ENCODE assay signal across 7 cellular contexts in genomic region chr3:178119608-178120295, GRCh38.
DNase-seq lines count a peak whose midpoint lies in the region; ATAC-seq and TF ChIP-seq lines count a peak whose summit lies in the region.
"Not testable (repeated sequence)": the region's sequence is repeated elsewhere in the genome, so short reads cannot be mapped to it uniquely, and the experiment has no call there.

No MANE protein-coding gene starts in this region.

- ATAC-seq in activated naive CD8-positive, alpha-beta T cell treated with anti-CD3 and anti-CD28 coated beads, Interleukin-2, amount 50 U/mL, for 24 hours = peak; percentile 40
- ATAC-seq in psoas muscle = peak in 2 of 4 donors; percentile 42 to 43

- not testable (repeated sequence) for H3K9me3 ChIP-seq in SK-N-MC (ENCODE audit: low read depth, low read length); psoas muscle

- intact Hi-C loops in psoas muscle (cut with DNase I) = not testable (repeated sequence)

- not testable (repeated sequence) for H3K4me1 ChIP-seq in psoas muscle

- peak overlapping the region; percentile 59 for H3K27ac ChIP-seq in SK-N-MC
- peak overlapping the region; percentile 0 for H3K27ac ChIP-seq in psoas muscle

- H3K27ac Mint-ChIP-seq in activated naive CD8-positive, alpha-beta T cell treated with anti-CD3 and anti-CD28 coated beads, Interleukin-2, amount 50 U/mL, for 24 hours = peak overlapping the region; percentile 43
- H3K27ac Mint-ChIP-seq in chondrocyte (ENCODE audit: unreplicated experiment) = peak overlapping the region; percentile 96

- WGBS in psoas muscle, 3 donors = 74 to 92% (median 90%) methylated on average over 5 to 6 of the region's 6 CpGs

- not testable (repeated sequence) for H3K36me3 Mint-ChIP-seq in activated naive CD8-positive, alpha-beta T cell treated with anti-CD3 and anti-CD28 coated beads, Interleukin-2, amount 50 U/mL, for 24 hours (ENCODE audit: low read depth); chondrocyte (ENCODE audit: low read depth)

- not testable (repeated sequence) for TF ChIP-seq CTCF in chondrocyte (IDR thresholded peaks at IDR 0.05); fibroblast of pulmonary artery (IDR thresholded peaks at IDR 0.05; ENCODE audit: low read length, missing control alignments); kidney epithelial cell (IDR thresholded peaks at IDR 0.05; ENCODE audit: insufficient read depth, low read length, poor library complexity, severe bottlenecking); psoas muscle (IDR thresholded peaks at IDR 0.05)

- H3K9ac ChIP-seq in SK-N-MC (ENCODE audit: insufficient read length) = not testable (repeated sequence)

- H3K4me3 Mint-ChIP-seq in activated naive CD8-positive, alpha-beta T cell treated with anti-CD3 and anti-CD28 coated beads, Interleukin-2, amount 50 U/mL, for 24 hours; chondrocyte (ENCODE audit: unreplicated experiment): not testable (repeated sequence)

- H3K4me1 Mint-ChIP-seq in activated naive CD8-positive, alpha-beta T cell treated with anti-CD3 and anti-CD28 coated beads, Interleukin-2, amount 50 U/mL, for 24 hours = not testable (repeated sequence)
- H3K4me1 Mint-ChIP-seq in chondrocyte (ENCODE audit: low read depth) = peaks cover 21% of the 10 kb centered on the region

- not testable (repeated sequence) for H3K36me3 ChIP-seq in SK-N-MC (ENCODE audit: insufficient read depth, low read length); kidney epithelial cell (ENCODE audit: control insufficient read depth, insufficient read depth, low read length); psoas muscle (ENCODE audit: insufficient read depth in 1 of 2, low read depth in 1 of 2)

- peaks cover 13% of the 10 kb centered on the region for H3K9me3 Mint-ChIP-seq in activated naive CD8-positive, alpha-beta T cell treated with anti-CD3 and anti-CD28 coated beads, Interleukin-2, amount 50 U/mL, for 24 hours
- peaks cover 15% of the 10 kb centered on the region for H3K9me3 Mint-ChIP-seq in chondrocyte (ENCODE audit: low read depth)

- H3K27me3 Mint-ChIP-seq in activated naive CD8-positive, alpha-beta T cell treated with anti-CD3 and anti-CD28 coated beads, Interleukin-2, amount 50 U/mL, for 24 hours; chondrocyte (ENCODE audit: low read depth): not testable (repeated sequence)

- DNase-seq in GM04503 (ENCODE audit: low read depth) (peak; percentile 60), SK-N-MC (ENCODE audit: low read depth, low spot score) (peak; percentile 44), fibroblast of pulmonary artery (ENCODE audit: low read depth) (peak; percentile 50), kidney epithelial cell (ENCODE audit: low read depth) (peak; percentile 18), psoas muscle (peak in 1 of 2 donors; percentile 24)
- not testable (repeated sequence) for DNase-seq in activated naive CD8-positive, alpha-beta T cell treated with anti-CD3 and anti-CD28 coated beads, Interleukin-2, amount 50 U/mL, for 24 hours; chondrocyte (ENCODE audit: low spot score)

- 0 out of 2 replicates have a peak overlapping the region, but pooled peaks have one; percentile 1 for H3K4me3 ChIP-seq in SK-N-MC
- H3K4me3 ChIP-seq in fibroblast of pulmonary artery (replicated peaks; ENCODE audit: low read depth, low read length); kidney epithelial cell (ENCODE audit: low read depth, low read length); psoas muscle: not testable (repeated sequence)

- not testable (repeated sequence) for H3K27me3 ChIP-seq in kidney epithelial cell (ENCODE audit: control insufficient read depth, insufficient read depth, low read length); psoas muscle (ENCODE audit: insufficient read depth in 3 of 3, low read length in 2 of 3)
